In genomic region chr11:114080769-114081168, GRCh38 we compare ENCODE assay signal across 12 cellular contexts. TPM values are rescaled to one million over a fixed set of nuclear protein-coding genes. Genes with fewer than 3 reads are reported as not detected.
DNase-seq lines count a peak whose midpoint lies in the region; ATAC-seq, FAIRE-seq and TF ChIP-seq lines count a peak whose summit lies in the region.
"Had no signal": no experiment of that assay in that cellular context is flagged by ENCODE, and none has a peak within 500 bp of the region (broad histone marks: within the 10 kb centered on the region; RNA-seq: fewer than 3 reads in every experiment).

No MANE protein-coding gene starts in this region.

- H3K27me3 ChIP-seq in CD8-positive, alpha-beta T cell (ENCODE audit: insufficient read depth, low read length): no peaks in the 10 kb centered on the region
- H3K27me3 ChIP-seq in hepatocyte (no peaks in the 10 kb centered on the region), spleen (replicated peaks in 1 of 7) (peaks cover 0 to 14% (median 0%) of the 10 kb centered on the region in 7 donors)

- CTCF ChIA-PET in CD8-positive, alpha-beta T cell (lab: Charles Lee): interaction anchor here (1.3 kb wide), 1 partner anchor 181 kb away, joined by 6 read pairs; no protein-coding TSS in a partner anchor
- CTCF ChIA-PET in activated CD4-positive, alpha-beta memory T cell treated with anti-CD3 and anti-CD28 coated beads for 36 hours (lab: Charles Lee): interaction anchor here (1.2 kb wide), 1 partner anchor 181 kb away, joined by 3 read pairs; no protein-coding TSS in a partner anchor

- peaks cover 72% of the 10 kb centered on the region for H3K4me1 Mint-ChIP-seq in CD8-positive, alpha-beta T cell (ENCODE audit: low read depth)
- H3K4me1 Mint-ChIP-seq in activated CD4-positive, alpha-beta memory T cell treated with anti-CD3 and anti-CD28 coated beads for 36 hours (ENCODE audit: low read depth): peaks cover 59% of the 10 kb centered on the region

- H3K4me2 ChIP-seq in hepatocyte: peak overlapping the region; percentile 39

- peaks cover 16% of the 10 kb centered on the region for H3K27me3 Mint-ChIP-seq in CD8-positive, alpha-beta T cell (ENCODE audit: low read depth)
- H3K27me3 Mint-ChIP-seq in activated CD4-positive, alpha-beta memory T cell treated with anti-CD3 and anti-CD28 coated beads for 36 hours: no peaks in the 10 kb centered on the region

- FAIRE-seq in GM12892 (lab: Jason Lieb, UNC): no peak

- intact Hi-C loops in CD8-positive, alpha-beta T cell (cut with DNase I, micrococcal nuclease): no loop called here
- intact Hi-C loops in activated CD4-positive, alpha-beta memory T cell treated with anti-CD3 and anti-CD28 coated beads for 36 hours (cut with micrococcal nuclease): loop anchor here (5.0 kb wide), 1 partner anchor 82 kb away; no protein-coding TSS in a partner anchor
- intact Hi-C loops in spleen (cut with DNase I; ENCODE audit: low total_unique reads): loop anchor here (10.0 kb wide), 1 partner anchor 54 kb away; no protein-coding TSS in a partner anchor

- H3K79me2 ChIP-seq in hepatocyte: peaks cover 68% of the 10 kb centered on the region

- no peak for ATAC-seq in CD8-positive, alpha-beta T cell

- no peak overlapping the region for H3K27ac ChIP-seq in CD8-positive, alpha-beta T cell (ENCODE audit: low read depth, low read length)
- H3K27ac ChIP-seq in hepatocyte: peak overlapping the region; percentile 89
- peak overlapping the region in 5 of 8 donors; percentile 34 to 79 (median 75) for H3K27ac ChIP-seq in spleen
- H3K27ac ChIP-seq: brain microvascular endothelial cell had no signal

- no peaks in the 10 kb centered on the region for H3K36me3 ChIP-seq in CD8-positive, alpha-beta T cell (ENCODE audit: insufficient read depth, low read length)
- H3K36me3 ChIP-seq in hepatocyte (replicated peaks; ENCODE audit: insufficient read depth, low read depth): no peaks in the 10 kb centered on the region
- H3K36me3 ChIP-seq in spleen: peaks cover 0 to 43% (median 0%) of the 10 kb centered on the region in 6 donors
- H3K36me3 ChIP-seq: brain microvascular endothelial cell had no signal

- no peaks in the 10 kb centered on the region for H3K9me2 ChIP-seq in hepatocyte (replicated peaks; ENCODE audit: insufficient read depth)

- no peak overlapping the region for H2AFZ ChIP-seq in hepatocyte

- H4K20me1 ChIP-seq in hepatocyte (ENCODE audit: insufficient read depth, poor library complexity, severe bottlenecking): peaks cover 15% of the 10 kb centered on the region

- no peak for TF ChIP-seq CTCF in CD8-positive, alpha-beta T cell (IDR thresholded peaks at IDR 0.05)
- no peak for TF ChIP-seq CTCF in hepatocyte (IDR thresholded peaks at IDR 0.05; ENCODE audit: poor library complexity)
- TF ChIP-seq CTCF in spleen (IDR thresholded peaks at IDR 0.05 in 8 of 11, conservative IDR thresholded peaks at IDR 0.05 in 3 of 11): no peak
- TF ChIP-seq CTCF in GM10266 (IDR thresholded peaks at IDR 0.05; ENCODE audit: control insufficient read depth, insufficient read depth, low read depth, missing control alignments): no peak

- no peak for DNase-seq in CD8-positive, alpha-beta T cell
- no peak for DNase-seq in activated CD4-positive, alpha-beta memory T cell treated with anti-CD3 and anti-CD28 coated beads for 36 hours
- DNase-seq in hepatocyte (ENCODE audit: low spot score): no peak
- no peak for DNase-seq in spleen
- no peak for DNase-seq in dedifferentiated amniotic fluid mesenchymal stem cell (ENCODE audit: extremely low spot score)
- no peak for DNase-seq in GM12892 (ENCODE audit: insufficient read length)
- no peak for DNase-seq in pons (ENCODE audit: low spot score)
- no peak for DNase-seq in GM10266 (ENCODE audit: extremely low spot score)
- DNase-seq: brain microvascular endothelial cell; naive thymus-derived CD4-positive, alpha-beta T cell; NCI-H524 treated with DMSO at 0.1 percent for 48 hours; stimulated activated CD8-positive, alpha-beta memory T cell treated with anti-CD3 and anti-CD28 coated beads, Interleukin-4, amount 100 ng/mL, for 48 hours had no signal

- peak overlapping the region; percentile 58 for H3K27ac Mint-ChIP-seq in CD8-positive, alpha-beta T cell
- peak overlapping the region; percentile 1 for H3K27ac Mint-ChIP-seq in activated CD4-positive, alpha-beta memory T cell treated with anti-CD3 and anti-CD28 coated beads for 36 hours

- H3K4me3 ChIP-seq in CD8-positive, alpha-beta T cell (ENCODE audit: low read depth, low read length): no peak overlapping the region
- H3K4me3 ChIP-seq in hepatocyte (no peak overlapping the region), spleen (no peak overlapping the region)

- no peak overlapping the region for H3K4me3 Mint-ChIP-seq in CD8-positive, alpha-beta T cell
- no peak overlapping the region for H3K4me3 Mint-ChIP-seq in activated CD4-positive, alpha-beta memory T cell treated with anti-CD3 and anti-CD28 coated beads for 36 hours

- no peak for TF ChIP-seq POLR2A in spleen (IDR thresholded peaks at IDR 0.05)
- TF ChIP-seq POLR2A in GM12892 (IDR thresholded peaks at IDR 0.05; ENCODE audit: low read depth, low read length): no peak

- H3K4me1 ChIP-seq in CD8-positive, alpha-beta T cell (ENCODE audit: insufficient read depth, low read length): peaks cover 29% of the 10 kb centered on the region
- peaks cover 88% of the 10 kb centered on the region for H3K4me1 ChIP-seq in hepatocyte (ENCODE audit: insufficient read depth)
- peaks cover 51 to 100% (median 88%) of the 10 kb centered on the region in 6 donors for H3K4me1 ChIP-seq in spleen

- H3K9me3 Mint-ChIP-seq in CD8-positive, alpha-beta T cell: no peaks in the 10 kb centered on the region
- H3K9me3 Mint-ChIP-seq in activated CD4-positive, alpha-beta memory T cell treated with anti-CD3 and anti-CD28 coated beads for 36 hours: no peaks in the 10 kb centered on the region
- H3K9me3 Mint-ChIP-seq: naive thymus-derived CD4-positive, alpha-beta T cell had no signal

- no peaks in the 10 kb centered on the region for H3K9me3 ChIP-seq in CD8-positive, alpha-beta T cell (ENCODE audit: low read length)
- H3K9me3 ChIP-seq in hepatocyte (ENCODE audit: low read depth) (no peaks in the 10 kb centered on the region), spleen (no peaks in the 10 kb centered on the region)

- POLR2A ChIA-PET in CD8-positive, alpha-beta T cell (lab: Charles Lee): interaction anchor here (1.3 kb wide), 1 partner anchor 46 kb away, joined by 3 read pairs; no protein-coding TSS in a partner anchor
- POLR2A ChIA-PET in activated CD4-positive, alpha-beta memory T cell treated with anti-CD3 and anti-CD28 coated beads for 36 hours (lab: Charles Lee): interaction anchor here (0.8 kb wide), 1 partner anchor 8 kb away, joined by 5 read pairs; no protein-coding TSS in a partner anchor

- H3K36me3 Mint-ChIP-seq in CD8-positive, alpha-beta T cell: no peaks in the 10 kb centered on the region
- H3K36me3 Mint-ChIP-seq in activated CD4-positive, alpha-beta memory T cell treated with anti-CD3 and anti-CD28 coated beads for 36 hours: no peaks in the 10 kb centered on the region

- 84% methylated on average over 3 of the region's 3 CpGs for WGBS in hepatocyte (ENCODE audit: low lambda C conversion rate, missing lambda C conversion rate)
- 74 to 95% (median 83%) methylated on average over 3 of the region's 3 CpGs for WGBS in spleen, 5 donors

RNA-seq across cellular contexts. Expression of gene ZBTB16, which starts 21.3 kb away (rescaled TPM):
- total RNA-seq in CD8-positive, alpha-beta T cell: 10 to 100 TPM; 15.3 to 18.3 TPM
- 1 to 10 TPM; 7.7 to 9.7 TPM for total RNA-seq in activated CD4-positive, alpha-beta memory T cell treated with anti-CD3 and anti-CD28 coated beads for 36 hours
- 21.0 and 30.1 TPM in 2 replicates for total RNA-seq in hepatocyte
- 52.3 and 67.5 TPM in 2 replicates for polyA plus RNA-seq in hepatocyte
- total RNA-seq in spleen: 10 to 100 TPM in 6 of 7 donors, 1 to 10 TPM in 1; 8.4 to 85.6 (median 81.9) TPM
- polyA plus RNA-seq in spleen: 1 to 10 TPM; 1.5 to 9.2 (median 2.8) TPM
- polyA plus RNA-seq in GM12892 (2012; ENCODE audit: missing spikeins): not detected

Comparison
In these comparisons a context has a peak if more than half of its experiments do, and no peak if none do; other contexts are left out.
1. intact Hi-C loops: an anchor here in activated CD4-positive, alpha-beta memory T cell treated with anti-CD3 and anti-CD28 coated beads for 36 hours (5.0 kb wide) and spleen (10.0 kb wide); none called in CD8-positive, alpha-beta T cell.